In genomic region chr5:60248900-60249299, GRCh38 we compare ENCODE assay signal across 10 cellular contexts.
A peak's percentile ranks its signal among the peaks of the same experiment; 100 is the strongest.
DNase-seq lines count a peak whose midpoint lies in the region; ATAC-seq and TF ChIP-seq lines count a peak whose summit lies in the region.
"Had no signal": no experiment of that assay in that cellular context is flagged by ENCODE, and none has a peak within 500 bp of the region (broad histone marks: within the 10 kb centered on the region; RNA-seq: fewer than 3 reads in every experiment).

No MANE protein-coding gene starts in this region.

- no peak for TF ChIP-seq CTCF in osteoblast (IDR thresholded peaks at IDR 0.05; ENCODE audit: extremely low read depth, low read depth, low read length)
- no peak for TF ChIP-seq CTCF in ascending aorta (IDR thresholded peaks at IDR 0.05)
- no peak for TF ChIP-seq CTCF in tibial artery (IDR thresholded peaks at IDR 0.05)
- TF ChIP-seq CTCF in PC-9 (conservative IDR thresholded peaks at IDR 0.05), result no peak

- no peak overlapping the region for H3K4me2 ChIP-seq in osteoblast (ENCODE audit: insufficient read depth, low read length)
- no peak overlapping the region for H3K4me2 ChIP-seq in PC-9

- no peaks in the 10 kb centered on the region for H3K9me2 ChIP-seq in PC-9 (ENCODE audit: insufficient read depth)

- H3K27me3 ChIP-seq in osteoblast (ENCODE audit: insufficient read depth, low read length) (no peaks in the 10 kb centered on the region), ascending aorta (no peaks in the 10 kb centered on the region), tibial artery (no peaks in the 10 kb centered on the region), PC-9 (ENCODE audit: insufficient read depth, low read depth) (no peaks in the 10 kb centered on the region)
- H3K27me3 ChIP-seq: SJSA1 had no signal

- no peaks in the 10 kb centered on the region for H3K36me3 ChIP-seq in osteoblast (ENCODE audit: insufficient read depth, low read length)
- no peaks in the 10 kb centered on the region for H3K36me3 ChIP-seq in ascending aorta
- H3K36me3 ChIP-seq in tibial artery, result no peaks in the 10 kb centered on the region
- no peaks in the 10 kb centered on the region for H3K36me3 ChIP-seq in PC-9 (ENCODE audit: low read depth)
- H3K36me3 ChIP-seq: SJSA1 had no signal

- H3F3A ChIP-seq in PC-9 (ENCODE audit: insufficient read depth, low read depth), result no peaks in the 10 kb centered on the region

- CTCF ChIA-PET in PC-9 (lab: Charles Lee), result no interaction called here

- H3K79me2 ChIP-seq in osteoblast (ENCODE audit: insufficient read depth, low read length) (no peaks in the 10 kb centered on the region), PC-9 (ENCODE audit: low read depth) (no peaks in the 10 kb centered on the region)

- H2AFZ ChIP-seq in osteoblast (ENCODE audit: low read length), result no peak overlapping the region
- no peak overlapping the region for H2AFZ ChIP-seq in PC-9

- DNase-seq in GM19238 (ENCODE audit: insufficient read length, low spot score), result peak; percentile 2
- peak; percentile 60 for DNase-seq in NAMALWA (ENCODE audit: low spot score)
- DNase-seq in osteoblast (ENCODE audit: insufficient read length, low spot score, missing footprints), result peak; percentile 2
- no peak for DNase-seq in ascending aorta (ENCODE audit: low spot score in 2 of 2)
- DNase-seq in tibial artery, result no peak
- no peak for DNase-seq in PC-9
- no peak for DNase-seq in activated naive CD4-positive, alpha-beta T cell treated with Interleukin-2 at 50 U/mL for 16 hours
- DNase-seq: H7 had no signal

- no peaks in the 10 kb centered on the region for H4K20me1 ChIP-seq in osteoblast (ENCODE audit: insufficient read depth, low read length)
- no peaks in the 10 kb centered on the region for H4K20me1 ChIP-seq in PC-9 (ENCODE audit: insufficient read depth)

- no peaks in the 10 kb centered on the region for H3K9me3 ChIP-seq in osteoblast (ENCODE audit: low read depth, low read length)
- peaks cover 0 to 13% of the 10 kb centered on the region in 2 donors for H3K9me3 ChIP-seq in ascending aorta
- peaks cover 0 to 5% (median 3%) of the 10 kb centered on the region in 3 donors for H3K9me3 ChIP-seq in tibial artery
- H3K9me3 ChIP-seq in PC-9 (ENCODE audit: insufficient read depth, low read depth), result no peaks in the 10 kb centered on the region
- H3K9me3 ChIP-seq: SJSA1 had no signal

- H3K4me1 ChIP-seq in osteoblast (ENCODE audit: insufficient read depth, low read length) (no peaks in the 10 kb centered on the region), ascending aorta (no peaks in the 10 kb centered on the region), tibial artery (peaks cover 0 to 14% (median 1%) of the 10 kb centered on the region in 4 donors), PC-9 (replicated peaks; ENCODE audit: insufficient read depth) (no peaks in the 10 kb centered on the region)
- H3K4me1 ChIP-seq: SJSA1 had no signal

- H3K4me3 ChIP-seq in osteoblast (ENCODE audit: insufficient read depth, low read length), result no peak overlapping the region
- H3K4me3 ChIP-seq in ascending aorta, result no peak overlapping the region
- H3K4me3 ChIP-seq in tibial artery, result no peak overlapping the region
- H3K4me3 ChIP-seq in PC-9, result no peak overlapping the region
- H3K4me3 ChIP-seq: SJSA1 had no signal

- H3K27ac ChIP-seq in osteoblast (ENCODE audit: low read depth, low read length) (no peak overlapping the region), ascending aorta (no peak overlapping the region), tibial artery (no peak overlapping the region), PC-9 (no peak overlapping the region)
- H3K27ac ChIP-seq: SJSA1 had no signal

- POLR2A ChIA-PET in PC-9 (lab: Charles Lee; ENCODE audit: unreplicated experiment), result no interaction called here

- intact Hi-C loops in ascending aorta (cut with DNase I), result no loop called here
- intact Hi-C loops in tibial artery (cut with DNase I; ENCODE audit: low total_unique reads), result no loop called here
- intact Hi-C loops in PC-9 (cut with micrococcal nuclease; ENCODE audit: unreplicated experiment), result no loop called here

- no TSS peak for BruUV-seq in PC-9 (replicated peaks; lab: Mats Ljungman, UMichigan)

- ATAC-seq in HG02938 (IDR thresholded peaks at IDR 0.05; ENCODE audit: unreplicated experiment), result peak; percentile 93

Comparison
In these comparisons a context has a peak if more than half of its experiments do, and no peak if none do; other contexts are left out.
1. DNase-seq: peak in GM19238 (single experiment), NAMALWA (single experiment) and osteoblast (single experiment); none in ascending aorta (0 of 2), tibial artery (0 of 2), PC-9 (0 of 2) and activated naive CD4-positive, alpha-beta T cell treated with Interleukin-2 at 50 U/mL for 16 hours (single experiment).